ENCODE assay signal across 16 cellular contexts in genomic region chr2:99697811-99698568, GRCh38.
A peak's percentile ranks its signal among the peaks of the same experiment; 100 is the strongest.
DNase-seq lines count a peak whose midpoint lies in the region; ATAC-seq, FAIRE-seq and TF ChIP-seq lines count a peak whose summit lies in the region.
"Had no signal": no experiment of that assay in that cellular context is flagged by ENCODE, and none has a peak within 500 bp of the region (broad histone marks: within the 10 kb centered on the region; RNA-seq: fewer than 3 reads in every experiment).

No MANE protein-coding gene starts in this region.

- peaks cover 40% of the 10 kb centered on the region for H3K4me1 ChIP-seq in left ventricle myocardium inferior
- no peaks in the 10 kb centered on the region for H3K4me1 ChIP-seq in naive thymus-derived CD4-positive, alpha-beta T cell (ENCODE audit: control insufficient read depth in 2 of 2, insufficient read depth in 2 of 2, low read length in 2 of 2)

- TF ChIP-seq CTCF in astrocyte of the spinal cord (IDR thresholded peaks at IDR 0.05; ENCODE audit: low read depth, low read length) (no peak), left ventricle myocardium inferior (IDR thresholded peaks at IDR 0.05; ENCODE audit: borderline replicate concordance) (no peak)

- no peak overlapping the region for H3K4me3 Mint-ChIP-seq in naive thymus-derived CD4-positive, alpha-beta T cell
- H3K4me3 Mint-ChIP-seq: dendritic cell treated with granulocyte-macrophage colony-stimulating factor and Interleukin-4, amounts not matched to agents 40 ng/mL and 50 ng/mL, for 4 days; IgD-negative memory B cell had no signal

- no peaks in the 10 kb centered on the region for H3K9me3 ChIP-seq in left ventricle myocardium inferior (replicated peaks)
- no peaks in the 10 kb centered on the region for H3K9me3 ChIP-seq in naive thymus-derived CD4-positive, alpha-beta T cell (ENCODE audit: control insufficient read depth in 2 of 3, low read length in 3 of 3)

- peaks cover 0 to 10% (median 3%) of the 10 kb centered on the region in 7 donors for H3K4me1 Mint-ChIP-seq in naive thymus-derived CD4-positive, alpha-beta T cell

- H3K9me3 Mint-ChIP-seq in naive thymus-derived CD4-positive, alpha-beta T cell = no peaks in the 10 kb centered on the region
- H3K9me3 Mint-ChIP-seq: activated T-helper 2 cell treated with anti-CD3 and anti-CD28 coated beads, Interferon-gamma antibody, Interleukin-2, Interleukin-4, amounts not matched to agents 10 μg/mL and 5 μg/mL and 100 μg/mL, durations not matched to agents 14 hours and 24 hours and 36 hours; dendritic cell treated with granulocyte-macrophage colony-stimulating factor and Interleukin-4, amounts not matched to agents 40 ng/mL and 50 ng/mL, for 4 days; IgD-negative memory B cell had no signal

- no peaks in the 10 kb centered on the region for H3K27me3 ChIP-seq in left ventricle myocardium inferior (ENCODE audit: low read depth)
- H3K27me3 ChIP-seq in naive thymus-derived CD4-positive, alpha-beta T cell (ENCODE audit: control insufficient read depth in 2 of 2, insufficient read depth in 2 of 2, low read length in 2 of 2) = no peaks in the 10 kb centered on the region
- H3K27me3 ChIP-seq: hepatocyte had no signal

- POLR2A ChIA-PET in naive thymus-derived CD4-positive, alpha-beta T cell (lab: Charles Lee) = no interaction called here

- intact Hi-C loops in Right ventricle myocardium inferior (cut with DNase I) (no loop called here), cardiac septum (cut with DNase I) (loop anchor here (5.0 kb wide), 1 partner anchor 36 kb away; no protein-coding TSS in a partner anchor), left ventricle myocardium inferior (cut with micrococcal nuclease) (no loop called here)
- intact Hi-C loops in naive thymus-derived CD4-positive, alpha-beta T cell (cut with micrococcal nuclease) = no loop called here

- DNase-seq in Right ventricle myocardium inferior (ENCODE audit: missing footprints) = peak; percentile 73
- no peak for DNase-seq in cardiac septum (ENCODE audit: low spot score)
- peak; percentile 92 for DNase-seq in astrocyte of the spinal cord (ENCODE audit: low read depth, low spot score)
- peak; percentile 41 for DNase-seq in left ventricle myocardium inferior
- peak; percentile 62 for DNase-seq in urothelium cell line (ENCODE audit: low spot score)
- DNase-seq in AML-193 (lab: John Stamatoyannopoulos, UW) = no peak
- no peak for DNase-seq in naive thymus-derived CD4-positive, alpha-beta T cell
- DNase-seq in stimulated activated naive CD4-positive, alpha-beta T cell treated with Interleukin-2 at 50 U/mL for 16 hours (lab: John Stamatoyannopoulos, UW) = no peak
- DNase-seq: 8988T; activated CD4-positive, alpha-beta T cell treated with anti-CD3 and anti-CD28 coated beads for 1 hour; DMS79 treated with DMSO at 0.1 percent for 48 hours; SHP77 treated with DMSO at 0.1 percent for 48 hours had no signal

- CTCF ChIA-PET in naive thymus-derived CD4-positive, alpha-beta T cell (lab: Charles Lee) = no interaction called here

- peak; percentile 67 for FAIRE-seq in urothelium cell line (lab: Jason Lieb, UNC)

- H3K36me3 Mint-ChIP-seq in naive thymus-derived CD4-positive, alpha-beta T cell = peaks cover 0 to 11% (median 0%) of the 10 kb centered on the region in 5 donors

- in situ Hi-C loops in astrocyte of the spinal cord (cut with HindIII; ENCODE audit: low sequenced_read_pairs) = no loop called here

- no peaks in the 10 kb centered on the region for H3K36me3 ChIP-seq in left ventricle myocardium inferior
- H3K36me3 ChIP-seq in naive thymus-derived CD4-positive, alpha-beta T cell (ENCODE audit: control insufficient read depth in 2 of 3, insufficient read depth in 3 of 3, low read length in 3 of 3) = no peaks in the 10 kb centered on the region

- peaks cover 0 to 3% (median 0%) of the 10 kb centered on the region in 5 donors for H3K27me3 Mint-ChIP-seq in naive thymus-derived CD4-positive, alpha-beta T cell
- H3K27me3 Mint-ChIP-seq: dendritic cell treated with granulocyte-macrophage colony-stimulating factor and Interleukin-4, amounts not matched to agents 40 ng/mL and 50 ng/mL, for 4 days; IgD-negative memory B cell had no signal

- no peak overlapping the region for H3K4me3 ChIP-seq in astrocyte of the spinal cord (ENCODE audit: low read depth, low read length)
- H3K4me3 ChIP-seq in left ventricle myocardium inferior = no peak overlapping the region
- no peak overlapping the region for H3K4me3 ChIP-seq in naive thymus-derived CD4-positive, alpha-beta T cell (ENCODE audit: low read length)
- H3K4me3 ChIP-seq: hepatocyte had no signal

- H3K27ac Mint-ChIP-seq in naive thymus-derived CD4-positive, alpha-beta T cell = no peak overlapping the region
- H3K27ac Mint-ChIP-seq: activated T-helper 2 cell treated with anti-CD3 and anti-CD28 coated beads, Interferon-gamma antibody, Interleukin-2, Interleukin-4, amounts not matched to agents 10 μg/mL and 5 μg/mL and 100 μg/mL, durations not matched to agents 14 hours and 24 hours and 36 hours; dendritic cell treated with granulocyte-macrophage colony-stimulating factor and Interleukin-4, amounts not matched to agents 40 ng/mL and 50 ng/mL, for 4 days; IgD-negative memory B cell had no signal

- H3K27ac ChIP-seq in left ventricle myocardium inferior (replicated peaks) = peak overlapping the region; percentile 36
- no peak overlapping the region for H3K27ac ChIP-seq in naive thymus-derived CD4-positive, alpha-beta T cell (ENCODE audit: low read depth, low read length)
- H3K27ac ChIP-seq: hepatocyte had no signal

- peak; percentile 92 for ATAC-seq in Right ventricle myocardium inferior
- no peak for ATAC-seq in naive thymus-derived CD4-positive, alpha-beta T cell

Comparison
In these comparisons a context has a peak if more than half of its experiments do, and no peak if none do; other contexts are left out.
1. DNase-seq: peak in Right ventricle myocardium inferior (single experiment), astrocyte of the spinal cord (single experiment), left ventricle myocardium inferior (single experiment) and urothelium cell line (single experiment); none in cardiac septum (single experiment), AML-193 (0 of 2), naive thymus-derived CD4-positive, alpha-beta T cell (0 of 9) and stimulated activated naive CD4-positive, alpha-beta T cell treated with Interleukin-2 at 50 U/mL for 16 hours (single experiment).